8 cellular contexts compared by ENCODE assay signal in the genomic region with DNA sequence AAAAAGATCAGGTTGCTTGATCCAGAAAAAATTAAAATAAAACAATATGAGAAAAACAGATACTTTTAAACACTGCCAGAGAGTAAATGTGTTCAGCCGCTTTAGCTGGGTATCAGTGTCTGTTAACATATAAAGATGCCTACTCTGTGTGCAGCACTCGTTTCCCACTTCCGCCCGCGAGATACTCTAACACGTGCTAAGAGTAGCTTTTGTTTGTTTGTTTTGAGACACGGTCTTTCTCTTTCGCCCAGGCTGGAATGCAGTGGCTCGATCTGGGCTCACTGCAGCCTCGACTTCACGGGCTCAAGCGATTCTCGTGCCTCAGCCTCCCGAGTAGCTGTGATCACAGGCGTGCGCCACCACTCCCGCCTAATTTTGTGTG. TPM values are rescaled to one million over a fixed set of nuclear protein-coding genes. Genes with fewer than 3 reads are reported as not detected.
DNase-seq lines count a peak whose midpoint lies in the region; TF ChIP-seq lines count a peak whose summit lies in the region.

No MANE protein-coding gene starts in this region.

- H3K27ac ChIP-seq in VCaP, result peak overlapping the region; percentile 94

- H3K27ac Mint-ChIP-seq in progenitor cell of endocrine pancreas, result peak overlapping the region; percentile 96

- TF ChIP-seq CTCF in HFF-Myc (IDR thresholded peaks at IDR 0.05; ENCODE audit: low read depth, low read length, missing control alignments), result no peak
- TF ChIP-seq CTCF in VCaP (conservative IDR thresholded peaks at IDR 0.05), result no peak
- TF ChIP-seq CTCF in fibroblast of the aortic adventitia (IDR thresholded peaks at IDR 0.05; ENCODE audit: insufficient read depth, low read length), result no peak
- TF ChIP-seq CTCF in progenitor cell of endocrine pancreas (IDR thresholded peaks at IDR 0.05; ENCODE audit: unreplicated experiment), result no peak
- TF ChIP-seq CTCF in GM13976 (IDR thresholded peaks at IDR 0.05; ENCODE audit: borderline replicate concordance, control extremely low read depth, extremely low read depth, insufficient read depth, missing control alignments), result no peak

- H3K4me1 Mint-ChIP-seq in progenitor cell of endocrine pancreas (ENCODE audit: low read depth), result peaks cover 10% of the 10 kb centered on the region

- H3K36me3 Mint-ChIP-seq in progenitor cell of endocrine pancreas (ENCODE audit: insufficient read depth), result peaks cover 3% of the 10 kb centered on the region

- H3K4me3 Mint-ChIP-seq in progenitor cell of endocrine pancreas (ENCODE audit: low read depth), result peak overlapping the region; percentile 96

- H3K9me3 Mint-ChIP-seq in progenitor cell of endocrine pancreas (ENCODE audit: low read depth), result no peaks in the 10 kb centered on the region

- no peaks in the 10 kb centered on the region for H3K27me3 Mint-ChIP-seq in progenitor cell of endocrine pancreas

- H3K4me3 ChIP-seq in HFF-Myc (replicated peaks; ENCODE audit: low read depth, low read length) (peak overlapping the region; percentile 88), fibroblast of the aortic adventitia (ENCODE audit: low read depth, low read length) (peak overlapping the region; percentile 37)

- in situ Hi-C loops in GM13976 (cut with MboI; ENCODE audit: low sequenced_read_pairs, unreplicated experiment), result no loop called here

- peak; percentile 52 for DNase-seq in COR-L47 (lab: John Stamatoyannopoulos, UW)
- no peak for DNase-seq in HFF-Myc (ENCODE audit: extremely low read depth, low read depth)
- DNase-seq in fibroblast of the aortic adventitia (ENCODE audit: low read depth), result no peak
- DNase-seq in progenitor cell of endocrine pancreas (ENCODE audit: low spot score, unreplicated experiment), result no peak
- DNase-seq in NCI-H1436 treated with DMSO at 0.1 percent for 48 hours (lab: John Stamatoyannopoulos, UW), result no peak
- no peak for DNase-seq in GM13976 (ENCODE audit: low spot score)
- no peak for DNase-seq in OCI-M1 (lab: John Stamatoyannopoulos, UW)

RNA-seq across cellular contexts. Expression of a gene that starts 0.5 kb away (rescaled TPM):
- total RNA-seq in fibroblast of the aortic adventitia (ENCODE audit: low replicate concordance) (6.2 and 15.9 TPM in 2 replicates), progenitor cell of endocrine pancreas (54.6 and 61.5 TPM in 2 replicates)

RNA-seq across cellular contexts. Expression of a gene that starts 7.9 kb away (rescaled TPM):
- total RNA-seq in fibroblast of the aortic adventitia (ENCODE audit: low replicate concordance) (9.6 and 11.4 TPM in 2 replicates), progenitor cell of endocrine pancreas (12.7 and 13.3 TPM in 2 replicates)

RNA-seq across cellular contexts. Expression of a gene that starts 32.5 kb away (rescaled TPM):
- total RNA-seq in fibroblast of the aortic adventitia (ENCODE audit: low replicate concordance) (150 and 183 TPM in 2 replicates), progenitor cell of endocrine pancreas (500 and 503 TPM in 2 replicates)

RNA-seq across cellular contexts. Expression of a gene that starts 33.6 kb away (rescaled TPM):
- total RNA-seq in fibroblast of the aortic adventitia (ENCODE audit: low replicate concordance) (0.08 and 0.09 TPM in 2 replicates), progenitor cell of endocrine pancreas (20.1 and 21.1 TPM in 2 replicates)

RNA-seq across cellular contexts. Expression of a gene that starts 51.1 kb away (rescaled TPM):
- 0.63 and 1.7 TPM in 2 replicates for total RNA-seq in fibroblast of the aortic adventitia (ENCODE audit: low replicate concordance)
- 1.4 and 1.6 TPM in 2 replicates for total RNA-seq in progenitor cell of endocrine pancreas
